In genomic region chr13:40629678-40630384, GRCh38 we compare ENCODE assay signal across 10 cellular contexts. TPM values are rescaled to one million over a fixed set of nuclear protein-coding genes. Genes with fewer than 3 reads are reported as not detected.
DNase-seq lines count a peak whose midpoint lies in the region; ATAC-seq and TF ChIP-seq lines count a peak whose summit lies in the region.
"Had no signal": no experiment of that assay in that cellular context is flagged by ENCODE, and none has a peak within 500 bp of the region (broad histone marks: within the 10 kb centered on the region; RNA-seq: fewer than 3 reads in every experiment).

No MANE protein-coding gene starts in this region.

- H3K9me3 ChIP-seq in skeletal muscle tissue (ENCODE audit: control insufficient read depth in 3 of 3, low read length in 3 of 3) (no peaks in the 10 kb centered on the region), vagina (no peaks in the 10 kb centered on the region)

- no peak for TF ChIP-seq CTCF in vagina (IDR thresholded peaks at IDR 0.05)

- H3K36me3 ChIP-seq in skeletal muscle tissue (ENCODE audit: control insufficient read depth in 3 of 3, insufficient read depth in 3 of 3, low read length in 3 of 3) (no peaks in the 10 kb centered on the region), vagina (no peaks in the 10 kb centered on the region)

- TF ChIP-seq POLR2A in vagina (IDR thresholded peaks at IDR 0.05): no peak

- no peak overlapping the region for H3K9ac ChIP-seq in skeletal muscle tissue (ENCODE audit: low read depth in 1 of 3, low read length in 3 of 3)

- peak; percentile 73 for ATAC-seq in HG02763 (IDR thresholded peaks at IDR 0.05; ENCODE audit: unreplicated experiment)

- intact Hi-C loops in vagina (cut with DNase I): no loop called here

- no peak overlapping the region for H3K4me3 ChIP-seq in skeletal muscle tissue (ENCODE audit: low read length in 3 of 3)
- H3K4me3 ChIP-seq in vagina: no peak overlapping the region

- no peaks in the 10 kb centered on the region for H3K27me3 ChIP-seq in skeletal muscle tissue (ENCODE audit: control insufficient read depth in 3 of 3, insufficient read depth in 3 of 3, low read length in 3 of 3)
- H3K27me3 ChIP-seq in vagina: no peaks in the 10 kb centered on the region

- DNase-seq in SIG-M5 treated with dmso at 0.1 percent for 504 hours (lab: John Stamatoyannopoulos, UW; ENCODE audit: unreplicated experiment): peak; percentile 29
- DNase-seq in SIG-M5 (lab: John Stamatoyannopoulos, UW): no peak
- peak; percentile 66 for DNase-seq in NOMO-1 treated with DMSO at 0.1 percent for 48 hours (lab: John Stamatoyannopoulos, UW; ENCODE audit: unreplicated experiment)
- DNase-seq in NCI-H446 (lab: John Stamatoyannopoulos, UW): no peak
- DNase-seq in mesenteric fat pad (ENCODE audit: low spot score): no peak
- DNase-seq in vagina (ENCODE audit: extremely low spot score in 2 of 2): no peak
- DNase-seq: activated CD8-positive, alpha-beta memory T cell treated with anti-CD3 and anti-CD28 coated beads, Interleukin-2, amount 50 U/mL, for 4 hours had no signal

- H3K27ac ChIP-seq in skeletal muscle tissue (ENCODE audit: low read depth, low read length): peak overlapping the region; percentile 3
- no peak overlapping the region for H3K27ac ChIP-seq in vagina
- H3K27ac ChIP-seq: 22Rv1 had no signal

- H3K4me1 ChIP-seq in skeletal muscle tissue (ENCODE audit: control insufficient read depth in 3 of 3, insufficient read depth in 3 of 3, low read length in 3 of 3) (peaks cover 6 to 30% (median 12%) of the 10 kb centered on the region in 3 donors), vagina (peaks cover 46% of the 10 kb centered on the region)

RNA-seq across cellular contexts. Expression of gene FOXO1, which starts 36.6 kb away (rescaled TPM):
- total RNA-seq in skeletal muscle tissue: 15.1 TPM
- total RNA-seq in mesenteric fat pad: 120 TPM
- total RNA-seq in vagina: 64.1 TPM

Comparison
In these comparisons a context has a peak if more than half of its experiments do, and no peak if none do; other contexts are left out.
1. DNase-seq: peak in SIG-M5 treated with dmso at 0.1 percent for 504 hours (single experiment) and NOMO-1 treated with DMSO at 0.1 percent for 48 hours (single experiment); none in SIG-M5 (single experiment), NCI-H446 (0 of 2), mesenteric fat pad (single experiment) and vagina (0 of 2).